Comparison of ENCODE assay signal across 23 cellular contexts in the genomic region with DNA sequence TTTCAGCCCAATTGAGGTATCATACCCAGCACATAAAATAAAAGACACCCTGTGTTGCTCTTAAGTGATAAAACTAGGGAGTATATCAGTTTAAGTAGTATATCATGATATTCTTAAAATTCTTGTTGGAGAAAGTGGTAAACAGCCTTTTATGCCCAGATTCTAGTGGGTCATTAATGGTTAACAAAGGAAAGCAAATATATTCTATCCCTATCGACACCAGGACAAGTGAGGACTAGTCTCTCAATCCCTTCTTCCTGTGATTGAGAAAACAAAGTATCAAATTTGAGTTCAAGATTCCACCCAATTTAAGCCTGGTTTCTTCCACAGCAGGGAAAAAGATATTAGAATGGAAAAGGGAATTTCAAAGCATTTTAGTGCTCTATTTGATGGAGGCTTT. TPM values are rescaled to one million over a fixed set of nuclear protein-coding genes. Genes with fewer than 3 reads are reported as not detected.
"Had no signal": no experiment of that assay in that cellular context is flagged by ENCODE, and none has a peak within 500 bp of the region (broad histone marks: within the 10 kb centered on the region; RNA-seq: fewer than 3 reads in every experiment).

No MANE protein-coding gene starts in this region.

- H3K9me3 ChIP-seq: ascending aorta, mucosa of descending colon, prostate gland, suprapubic skin, upper lobe of left lung had no signal

- H2AFZ ChIP-seq: neural progenitor cell had no signal

- DNase-seq: activated CD4-positive, alpha-beta T cell treated with anti-CD3 and anti-CD28 coated beads, Interleukin-2, amount 50 U/mL, for 1 hour; activated CD8-positive, alpha-beta memory T cell treated with anti-CD3 and anti-CD28 coated beads for 24 hours; activated effector memory CD4-positive, alpha-beta T cell treated with anti-CD3 and anti-CD28 coated beads, Interleukin-2, amount 50 U/mL, for 16 hours; activated naive CD4-positive, alpha-beta T cell treated with anti-CD3 and anti-CD28 coated beads, Interleukin-2, amount 50 U/mL, for 16 hours; activated T-cell treated with anti-CD3 and anti-CD28 coated beads, Interleukin-2, amount 50 U/mL, for 72 hours; foreskin keratinocyte; head of caudate nucleus; kidney; left lung; mucosa of descending colon; naive thymus-derived CD4-positive, alpha-beta T cell; right cardiac atrium; stimulated activated naive CD8-positive, alpha-beta T cell treated with anti-CD3 and anti-CD28 coated beads, Interleukin-15, Interleukin-2, amounts not matched to agents 100 U/mL and 50 U/mL, for 24 hours; T1000; upper lobe of left lung had no signal

- H3K27me3 ChIP-seq: ascending aorta, cardiac muscle cell, foreskin keratinocyte, left lung, neural progenitor cell, suprapubic skin, upper lobe of left lung had no signal

- H3K27ac Mint-ChIP-seq: activated T-cell treated with anti-CD3 and anti-CD28 coated beads, Interleukin-2, amount 50 U/mL, for 72 hours; neural progenitor cell had no signal

- H3K36me3 ChIP-seq: ascending aorta, cardiac muscle cell, left lung, neural progenitor cell, prostate gland, suprapubic skin, upper lobe of left lung had no signal

- H3K4me1 ChIP-seq: prostate gland, suprapubic skin had no signal

- ATAC-seq: activated CD4-positive, CD25-positive, alpha-beta regulatory T cell treated with anti-CD3 and anti-CD28 coated beads, Interleukin-2, amount 50 U/mL, for 24 hours; activated T-cell treated with anti-CD3 and anti-CD28 coated beads, Interleukin-2, amount 50 U/mL, for 72 hours; foreskin keratinocyte; left lung; mucosa of descending colon; naive thymus-derived CD4-positive, alpha-beta T cell; right cardiac atrium; stimulated activated naive CD8-positive, alpha-beta T cell treated with anti-CD3 and anti-CD28 coated beads, Interleukin-15, Interleukin-2, amounts not matched to agents 100 U/mL and 50 U/mL, for 24 hours had no signal

- H3K36me3 Mint-ChIP-seq: naive thymus-derived CD4-positive, alpha-beta T cell had no signal

- H3K4me3 ChIP-seq: ascending aorta, cardiac muscle cell, left lung, mucosa of descending colon, neural progenitor cell, prostate gland, skin epidermis, suprapubic skin, upper lobe of left lung had no signal

- H3K9me3 Mint-ChIP-seq: activated T-cell treated with anti-CD3 and anti-CD28 coated beads, Interleukin-2, amount 50 U/mL, for 72 hours had no signal

- H3K27ac ChIP-seq: ascending aorta, cardiac muscle cell, foreskin keratinocyte, left lung, neural progenitor cell, prostate gland, skin epidermis, suprapubic skin, upper lobe of left lung had no signal

- H3K4me3 Mint-ChIP-seq: activated T-cell treated with anti-CD3 and anti-CD28 coated beads, Interleukin-2, amount 50 U/mL, for 72 hours; naive thymus-derived CD4-positive, alpha-beta T cell; neural progenitor cell had no signal

- H3K9ac ChIP-seq: neural progenitor cell had no signal

- H3K4me2 ChIP-seq: neural progenitor cell had no signal

RNA-seq across cellular contexts. Expression of gene SCHIP1, which starts 6.6 kb away (rescaled TPM):
- total RNA-seq: activated T-cell treated with anti-CD3 and anti-CD28 coated beads, Interleukin-2, amount 50 U/mL, for 72 hours; naive thymus-derived CD4-positive, alpha-beta T cell; T-helper 1 cell treated with Interleukin-12 subunit alpha and Interleukin-12 subunit beta and Interleukin-4 antibody, amounts not matched to agents 30 ng/mL and 1 ng/mL, for 36 hours had no signal
- polyA plus RNA-seq: naive thymus-derived CD4-positive, alpha-beta T cell had no signal
